Comparison of ENCODE assay signal across 8 cellular contexts in genomic region chr9:122350577-122351355, GRCh38. TPM values are rescaled to one million over a fixed set of nuclear protein-coding genes. Genes with fewer than 3 reads are reported as not detected.
DNase-seq lines count a peak whose midpoint lies in the region; ATAC-seq and TF ChIP-seq lines count a peak whose summit lies in the region.

No MANE protein-coding gene starts in this region.

- H3K27ac Mint-ChIP-seq in activated CD8-positive, alpha-beta memory T cell treated with anti-CD3 and anti-CD28 coated beads, Interleukin-2, amount 10 ng/mL, durations not matched to agents 7 days and 5 days: no peak overlapping the region
- H3K27ac Mint-ChIP-seq in endothelial cell (ENCODE audit: unreplicated experiment): no peak overlapping the region

- H3K9me3 Mint-ChIP-seq in activated CD8-positive, alpha-beta memory T cell treated with anti-CD3 and anti-CD28 coated beads, Interleukin-2, amount 10 ng/mL, durations not matched to agents 7 days and 5 days (ENCODE audit: low read depth): peaks cover 2% of the 10 kb centered on the region
- no peaks in the 10 kb centered on the region for H3K9me3 Mint-ChIP-seq in endothelial cell (ENCODE audit: unreplicated experiment)

- H3K4me3 Mint-ChIP-seq in activated CD8-positive, alpha-beta memory T cell treated with anti-CD3 and anti-CD28 coated beads, Interleukin-2, amount 10 ng/mL, durations not matched to agents 7 days and 5 days: no peak overlapping the region
- H3K4me3 Mint-ChIP-seq in endothelial cell (ENCODE audit: unreplicated experiment): no peak overlapping the region

- H3K36me3 Mint-ChIP-seq in activated CD8-positive, alpha-beta memory T cell treated with anti-CD3 and anti-CD28 coated beads, Interleukin-2, amount 10 ng/mL, durations not matched to agents 7 days and 5 days: no peaks in the 10 kb centered on the region
- no peaks in the 10 kb centered on the region for H3K36me3 Mint-ChIP-seq in endothelial cell (ENCODE audit: low read depth, unreplicated experiment)

- CTCF ChIA-PET in activated CD8-positive, alpha-beta memory T cell treated with anti-CD3 and anti-CD28 coated beads, Interleukin-2, amount 10 ng/mL, durations not matched to agents 7 days and 5 days (lab: Charles Lee): interaction anchor here (0.6 to 12.9 kb wide), 37 partner anchors 10 to 458 kb away, joined by 3 to 304 read pairs (median 5); partner anchors contain the start of genes MORN5, MRRF, NDUFA8 and RBM18

- TF ChIP-seq CTCF in endothelial cell (IDR thresholded peaks at IDR 0.05; ENCODE audit: unreplicated experiment): peak; percentile 98

- DNase-seq in C1 segment of cervical spinal cord (lab: John Stamatoyannopoulos, UW) (peak in 13 of 14 donors; percentile 44 to 87 (median 74)), NOMO-1 treated with dmso at 0.1 percent for 144 hours (lab: John Stamatoyannopoulos, UW; ENCODE audit: unreplicated experiment) (peak; percentile 54), endothelial cell (ENCODE audit: low spot score) (peak; percentile 92), myocyte (ENCODE audit: low read depth) (peak; percentile 73)
- peak; percentile 86 for DNase-seq in activated CD8-positive, alpha-beta memory T cell treated with anti-CD3 and anti-CD28 coated beads, Interleukin-2, amount 10 ng/mL, durations not matched to agents 7 days and 5 days
- peak; percentile 53 for DNase-seq in stimulated activated CD8-positive, alpha-beta memory T cell treated with anti-CD3 and anti-CD28 coated beads, Interleukin-7, amount 100 ng/mL, for 24 hours (ENCODE audit: low read depth)

- H3K4me1 Mint-ChIP-seq in activated CD8-positive, alpha-beta memory T cell treated with anti-CD3 and anti-CD28 coated beads, Interleukin-2, amount 10 ng/mL, durations not matched to agents 7 days and 5 days: peaks cover 26% of the 10 kb centered on the region
- peaks cover 26% of the 10 kb centered on the region for H3K4me1 Mint-ChIP-seq in endothelial cell (ENCODE audit: unreplicated experiment)

- peaks cover 25% of the 10 kb centered on the region for H3K27me3 Mint-ChIP-seq in activated CD8-positive, alpha-beta memory T cell treated with anti-CD3 and anti-CD28 coated beads, Interleukin-2, amount 10 ng/mL, durations not matched to agents 7 days and 5 days
- peaks cover 17% of the 10 kb centered on the region for H3K27me3 Mint-ChIP-seq in endothelial cell (ENCODE audit: unreplicated experiment)

- ATAC-seq in GM19324 (IDR thresholded peaks at IDR 0.05; ENCODE audit: low FRiP score, unreplicated experiment) (peak; percentile 64), HG03521 (IDR thresholded peaks at IDR 0.05; ENCODE audit: unreplicated experiment) (peak; percentile 73)
- ATAC-seq in activated CD8-positive, alpha-beta memory T cell treated with anti-CD3 and anti-CD28 coated beads, Interleukin-2, amount 10 ng/mL, durations not matched to agents 7 days and 5 days: peak; percentile 88

RNA-seq across cellular contexts. Expression of gene PTGS1, which starts 20.1 kb away (rescaled TPM):
- 1 to 10 TPM in 1 of 2 experiments, under 1 TPM in 1; 0.35 to 1.0 TPM for total RNA-seq in activated CD8-positive, alpha-beta memory T cell treated with anti-CD3 and anti-CD28 coated beads, Interleukin-2, amount 10 ng/mL, durations not matched to agents 7 days and 5 days
- 33.4 TPM for total RNA-seq in endothelial cell (ENCODE audit: unreplicated experiment)
- 9.6 and 14.0 TPM in 2 replicates for total RNA-seq in myocyte
- 3.3 TPM for polyA plus RNA-seq in myocyte (2012)

Comparison
In these comparisons a context has a peak if more than half of its experiments do, and no peak if none do; other contexts are left out.
1. Peak in every context shown above with its lines: DNase-seq and ATAC-seq.